ENCODE assay signal across 14 cellular contexts in genomic region chr18:10391506-10391905, GRCh38.
A peak's percentile ranks its signal among the peaks of the same experiment; 100 is the strongest.
DNase-seq lines count a peak whose midpoint lies in the region; ATAC-seq and TF ChIP-seq lines count a peak whose summit lies in the region.
"Had no signal": no experiment of that assay in that cellular context is flagged by ENCODE, and none has a peak within 500 bp of the region (broad histone marks: within the 10 kb centered on the region; RNA-seq: fewer than 3 reads in every experiment).

No MANE protein-coding gene starts in this region.

- H3K27me3 Mint-ChIP-seq in activated B cell treated with CpG ODN at 0.5 μM for 24 hours: no peaks in the 10 kb centered on the region
- peaks cover 2 to 16% (median 5%) of the 10 kb centered on the region in 5 donors for H3K27me3 Mint-ChIP-seq in naive thymus-derived CD8-positive, alpha-beta T cell

- CTCF ChIA-PET in activated B cell treated with CpG ODN at 0.5 μM for 24 hours (lab: Charles Lee): no interaction called here

- H3K4me1 Mint-ChIP-seq in activated B cell treated with CpG ODN at 0.5 μM for 24 hours: peaks cover 10% of the 10 kb centered on the region
- H3K4me1 Mint-ChIP-seq in naive thymus-derived CD8-positive, alpha-beta T cell: peaks cover 0 to 2% (median 0%) of the 10 kb centered on the region in 4 donors

- H3K4me1 ChIP-seq in right lobe of liver (no peaks in the 10 kb centered on the region), transverse colon (peaks cover 0 to 3% (median 0%) of the 10 kb centered on the region in 4 donors)
- H3K4me1 ChIP-seq: body of pancreas, vagina had no signal

- ATAC-seq in GM18519 (IDR thresholded peaks at IDR 0.05; ENCODE audit: low FRiP score, unreplicated experiment) (peak; percentile 82), GM21381 (IDR thresholded peaks at IDR 0.05; ENCODE audit: unreplicated experiment) (peak; percentile 80), HG02981 (IDR thresholded peaks at IDR 0.05; ENCODE audit: unreplicated experiment) (peak; percentile 76), activated B cell treated with CpG ODN at 0.5 μM for 24 hours (ENCODE audit: low read depth) (no peak), right lobe of liver (no peak)
- ATAC-seq in naive thymus-derived CD8-positive, alpha-beta T cell: no peak
- ATAC-seq: body of pancreas; CD8-positive, alpha-beta T cell; effector memory CD8-positive, alpha-beta T cell; HCT116 had no signal

- no peaks in the 10 kb centered on the region for H3K27me3 ChIP-seq in right lobe of liver
- no peaks in the 10 kb centered on the region for H3K27me3 ChIP-seq in transverse colon
- H3K27me3 ChIP-seq: body of pancreas, vagina had no signal

- intact Hi-C loops in activated B cell treated with CpG ODN at 0.5 μM for 24 hours (cut with micrococcal nuclease) (no loop called here), right lobe of liver (cut with DNase I) (no loop called here), transverse colon (cut with DNase I; ENCODE audit: low total_unique reads) (no loop called here)

- no peaks in the 10 kb centered on the region for H3K36me3 Mint-ChIP-seq in activated B cell treated with CpG ODN at 0.5 μM for 24 hours (ENCODE audit: low read depth)
- no peaks in the 10 kb centered on the region for H3K36me3 Mint-ChIP-seq in naive thymus-derived CD8-positive, alpha-beta T cell
- H3K36me3 Mint-ChIP-seq: CD8-positive, alpha-beta T cell had no signal

- POLR2A ChIA-PET in activated B cell treated with CpG ODN at 0.5 μM for 24 hours (lab: Charles Lee): no interaction called here
- POLR2A ChIA-PET in naive thymus-derived CD8-positive, alpha-beta T cell (lab: Charles Lee): no interaction called here

- no peak for TF ChIP-seq EP300 in transverse colon (IDR thresholded peaks at IDR 0.05; ENCODE audit: low read depth)

- no peak overlapping the region for H3K27ac ChIP-seq in right lobe of liver
- no peak overlapping the region for H3K27ac ChIP-seq in transverse colon
- H3K27ac ChIP-seq: body of pancreas, vagina had no signal

- no peak for DNase-seq in activated B cell treated with CpG ODN at 0.5 μM for 24 hours
- no peak for DNase-seq in NCI-H1105 (lab: John Stamatoyannopoulos, UW)
- DNase-seq in right lobe of liver: no peak
- no peak for DNase-seq in transverse colon
- DNase-seq in naive thymus-derived CD8-positive, alpha-beta T cell: no peak
- DNase-seq: body of pancreas; CD8-positive, alpha-beta T cell; effector memory CD8-positive, alpha-beta T cell had no signal

- in situ Hi-C loops in transverse colon (cut with MboI; ENCODE audit: low pct_ligation_motif_present in 1 of 4, low pct_unique_long_range_greater_than_20kb in 1 of 4, low sequenced_read_pairs in 3 of 4): no loop called here

- no peak overlapping the region for H3K27ac Mint-ChIP-seq in activated B cell treated with CpG ODN at 0.5 μM for 24 hours
- no peak overlapping the region for H3K27ac Mint-ChIP-seq in naive thymus-derived CD8-positive, alpha-beta T cell
- H3K27ac Mint-ChIP-seq: CD8-positive, alpha-beta T cell; effector memory CD8-positive, alpha-beta T cell had no signal

- H3K4me3 Mint-ChIP-seq in activated B cell treated with CpG ODN at 0.5 μM for 24 hours: peak overlapping the region; percentile 20
- H3K4me3 Mint-ChIP-seq in naive thymus-derived CD8-positive, alpha-beta T cell: no peak overlapping the region
- H3K4me3 Mint-ChIP-seq: CD8-positive, alpha-beta T cell; effector memory CD8-positive, alpha-beta T cell; neural crest cell had no signal

- no peaks in the 10 kb centered on the region for H3K9me3 ChIP-seq in right lobe of liver
- no peaks in the 10 kb centered on the region for H3K9me3 ChIP-seq in transverse colon
- H3K9me3 ChIP-seq: body of pancreas, vagina had no signal

- no peaks in the 10 kb centered on the region for H3K36me3 ChIP-seq in right lobe of liver
- no peaks in the 10 kb centered on the region for H3K36me3 ChIP-seq in transverse colon
- H3K36me3 ChIP-seq: vagina had no signal

- TF ChIP-seq CTCF in activated B cell treated with CpG ODN at 0.5 μM for 24 hours (IDR thresholded peaks at IDR 0.05) (no peak), right lobe of liver (IDR thresholded peaks at IDR 0.05) (no peak), transverse colon (IDR thresholded peaks at IDR 0.05) (no peak)

- no peak for TF ChIP-seq POLR2A in right lobe of liver (IDR thresholded peaks at IDR 0.05)
- no peak for TF ChIP-seq POLR2A in transverse colon (IDR thresholded peaks at IDR 0.05)

- H3K9me3 Mint-ChIP-seq in activated B cell treated with CpG ODN at 0.5 μM for 24 hours: peaks cover 4% of the 10 kb centered on the region
- H3K9me3 Mint-ChIP-seq in naive thymus-derived CD8-positive, alpha-beta T cell: peaks cover 0 to 7% (median 1%) of the 10 kb centered on the region in 9 donors
- H3K9me3 Mint-ChIP-seq: CD8-positive, alpha-beta T cell had no signal

- H3K4me3 ChIP-seq in right lobe of liver (no peak overlapping the region), transverse colon (no peak overlapping the region)
- H3K4me3 ChIP-seq: body of pancreas, vagina had no signal

Comparison
In these comparisons a context has a peak if more than half of its experiments do, and no peak if none do; other contexts are left out.
1. ATAC-seq: peak in GM18519 (single experiment), GM21381 (single experiment) and HG02981 (single experiment); none in activated B cell treated with CpG ODN at 0.5 μM for 24 hours (single experiment), right lobe of liver (0 of 4) and naive thymus-derived CD8-positive, alpha-beta T cell (0 of 2).